Comparison of ENCODE assay signal across 1 cellular context in the genomic region with DNA sequence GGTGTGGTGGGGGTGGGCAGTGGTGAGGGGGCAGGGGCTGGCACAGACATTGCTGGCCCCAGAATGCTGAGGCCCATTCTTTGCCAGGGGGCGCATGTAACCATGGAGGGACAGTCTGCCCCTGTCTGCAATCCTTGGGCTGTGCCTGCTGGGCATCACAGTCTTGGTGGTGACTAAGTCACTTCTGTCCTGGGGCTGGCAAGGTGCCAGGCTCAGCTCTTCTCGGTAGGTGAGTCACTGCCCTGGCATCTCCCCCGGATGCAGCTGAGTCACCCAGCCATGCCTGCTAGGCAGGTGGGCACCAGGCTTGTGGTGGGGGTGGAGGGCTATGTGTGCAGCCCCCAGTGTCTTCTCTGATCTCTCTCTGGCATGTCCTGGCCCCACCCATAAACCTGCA.
TF ChIP-seq lines count a peak whose summit lies in the region.

No MANE protein-coding gene starts in this region.

TF ChIP-seq in HepG2, 621 proteins besides CTCF, POLR2A, EP300 and RAD21 (continues in another document):
- no peak for TF ChIP-seq ZNF841 (CRISPR knock-in tag; IDR thresholded peaks at IDR 0.05; ENCODE audit: borderline replicate concordance)
- no peak for TF ChIP-seq ZNF704 (CRISPR knock-in tag; IDR thresholded peaks at IDR 0.05; ENCODE audit: borderline replicate concordance)
- TF ChIP-seq ZNF724P (CRISPR knock-in tag; IDR thresholded peaks at IDR 0.05; ENCODE audit: borderline replicate concordance) = no peak
- TF ChIP-seq, protein P1, sequence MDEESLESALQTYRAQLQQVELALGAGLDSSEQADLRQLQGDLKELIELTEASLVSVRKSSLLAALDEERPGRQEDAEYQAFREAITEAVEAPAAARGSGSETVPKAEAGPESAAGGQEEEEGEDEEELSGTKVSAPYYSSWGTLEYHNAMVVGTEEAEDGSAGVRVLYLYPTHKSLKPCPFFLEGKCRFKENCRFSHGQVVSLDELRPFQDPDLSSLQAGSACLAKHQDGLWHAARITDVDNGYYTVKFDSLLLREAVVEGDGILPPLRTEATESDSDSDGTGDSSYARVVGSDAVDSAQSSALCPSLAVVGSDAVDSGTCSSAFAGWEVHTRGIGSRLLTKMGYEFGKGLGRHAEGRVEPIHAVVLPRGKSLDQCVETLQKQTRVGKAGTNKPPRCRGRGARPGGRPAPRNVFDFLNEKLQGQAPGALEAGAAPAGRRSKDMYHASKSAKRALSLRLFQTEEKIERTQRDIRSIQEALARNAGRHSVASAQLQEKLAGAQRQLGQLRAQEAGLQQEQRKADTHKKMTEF (CRISPR knock-in tag; IDR thresholded peaks at IDR 0.05) = no peak
- peak; percentile 76 for TF ChIP-seq TEAD3 (CRISPR knock-in tag; optimal IDR thresholded peaks at IDR 0.05; ENCODE audit: borderline replicate concordance)
- TF ChIP-seq KAT8 (CRISPR knock-in tag; IDR thresholded peaks at IDR 0.05) = no peak
- TF ChIP-seq KLF15 (CRISPR knock-in tag; IDR thresholded peaks at IDR 0.05; ENCODE audit: borderline replicate concordance) = no peak
- TF ChIP-seq ZNF121 (CRISPR knock-in tag; IDR thresholded peaks at IDR 0.05) = no peak
- TF ChIP-seq, protein P2, sequence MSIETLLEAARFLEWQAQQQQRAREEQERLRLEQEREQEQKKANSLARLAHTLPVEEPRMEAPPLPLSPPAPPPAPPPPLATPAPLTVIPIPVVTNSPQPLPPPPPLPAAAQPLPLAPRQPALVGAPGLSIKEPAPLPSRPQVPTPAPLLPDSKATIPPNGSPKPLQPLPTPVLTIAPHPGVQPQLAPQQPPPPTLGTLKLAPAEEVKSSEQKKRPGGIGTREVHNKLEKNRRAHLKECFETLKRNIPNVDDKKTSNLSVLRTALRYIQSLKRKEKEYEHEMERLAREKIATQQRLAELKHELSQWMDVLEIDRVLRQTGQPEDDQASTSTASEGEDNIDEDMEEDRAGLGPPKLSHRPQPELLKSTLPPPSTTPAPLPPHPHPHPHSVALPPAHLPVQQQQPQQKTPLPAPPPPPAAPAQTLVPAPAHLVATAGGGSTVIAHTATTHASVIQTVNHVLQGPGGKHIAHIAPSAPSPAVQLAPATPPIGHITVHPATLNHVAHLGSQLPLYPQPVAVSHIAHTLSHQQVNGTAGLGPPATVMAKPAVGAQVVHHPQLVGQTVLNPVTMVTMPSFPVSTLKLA (IDR thresholded peaks at IDR 0.05) = no peak
- no peak for TF ChIP-seq ARNTL (CRISPR knock-in tag; IDR thresholded peaks at IDR 0.05)
- TF ChIP-seq MED8 (CRISPR knock-in tag; IDR thresholded peaks at IDR 0.05; ENCODE audit: insufficient replicate concordance) = no peak
- TF ChIP-seq CENPBD1 (CRISPR knock-in tag; IDR thresholded peaks at IDR 0.05; ENCODE audit: borderline replicate concordance, low read depth) = no peak
- no peak for TF ChIP-seq SETDB1 (CRISPR knock-in tag; IDR thresholded peaks at IDR 0.05; ENCODE audit: borderline replicate concordance)
- no peak for TF ChIP-seq GTF3A (CRISPR knock-in tag; conservative IDR thresholded peaks at IDR 0.05)
- TF ChIP-seq, protein P3, sequence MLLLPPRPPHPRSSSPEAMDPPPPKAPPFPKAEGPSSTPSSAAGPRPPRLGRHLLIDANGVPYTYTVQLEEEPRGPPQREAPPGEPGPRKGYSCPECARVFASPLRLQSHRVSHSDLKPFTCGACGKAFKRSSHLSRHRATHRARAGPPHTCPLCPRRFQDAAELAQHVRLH (CRISPR knock-in tag; IDR thresholded peaks at IDR 0.05; ENCODE audit: borderline replicate concordance, low read depth) = no peak
- no peak for TF ChIP-seq PLSCR1 (CRISPR knock-in tag; IDR thresholded peaks at IDR 0.05; ENCODE audit: borderline replicate concordance)
- TF ChIP-seq, protein P4, sequence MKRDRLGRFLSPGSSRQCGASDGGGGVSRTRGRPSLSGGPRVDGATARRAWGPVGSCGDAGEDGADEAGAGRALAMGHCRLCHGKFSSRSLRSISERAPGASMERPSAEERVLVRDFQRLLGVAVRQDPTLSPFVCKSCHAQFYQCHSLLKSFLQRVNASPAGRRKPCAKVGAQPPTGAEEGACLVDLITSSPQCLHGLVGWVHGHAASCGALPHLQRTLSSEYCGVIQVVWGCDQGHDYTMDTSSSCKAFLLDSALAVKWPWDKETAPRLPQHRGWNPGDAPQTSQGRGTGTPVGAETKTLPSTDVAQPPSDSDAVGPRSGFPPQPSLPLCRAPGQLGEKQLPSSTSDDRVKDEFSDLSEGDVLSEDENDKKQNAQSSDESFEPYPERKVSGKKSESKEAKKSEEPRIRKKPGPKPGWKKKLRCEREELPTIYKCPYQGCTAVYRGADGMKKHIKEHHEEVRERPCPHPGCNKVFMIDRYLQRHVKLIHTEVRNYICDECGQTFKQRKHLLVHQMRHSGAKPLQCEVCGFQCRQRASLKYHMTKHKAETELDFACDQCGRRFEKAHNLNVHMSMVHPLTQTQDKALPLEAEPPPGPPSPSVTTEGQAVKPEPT (CRISPR knock-in tag; IDR thresholded peaks at IDR 0.05; ENCODE audit: low read depth) = no peak
- TF ChIP-seq ZNF34 (CRISPR knock-in tag; IDR thresholded peaks at IDR 0.05; ENCODE audit: borderline replicate concordance) = no peak
- TF ChIP-seq ZNF598 (CRISPR knock-in tag; IDR thresholded peaks at IDR 0.05; ENCODE audit: borderline replicate concordance) = no peak
- TF ChIP-seq ZNF512 (CRISPR knock-in tag; IDR thresholded peaks at IDR 0.05) = no peak
- TF ChIP-seq ZSCAN9 (CRISPR knock-in tag; IDR thresholded peaks at IDR 0.05; ENCODE audit: borderline replicate concordance) = no peak
- TF ChIP-seq ZNF543 (CRISPR knock-in tag; IDR thresholded peaks at IDR 0.05) = no peak
- TF ChIP-seq, protein P5, sequence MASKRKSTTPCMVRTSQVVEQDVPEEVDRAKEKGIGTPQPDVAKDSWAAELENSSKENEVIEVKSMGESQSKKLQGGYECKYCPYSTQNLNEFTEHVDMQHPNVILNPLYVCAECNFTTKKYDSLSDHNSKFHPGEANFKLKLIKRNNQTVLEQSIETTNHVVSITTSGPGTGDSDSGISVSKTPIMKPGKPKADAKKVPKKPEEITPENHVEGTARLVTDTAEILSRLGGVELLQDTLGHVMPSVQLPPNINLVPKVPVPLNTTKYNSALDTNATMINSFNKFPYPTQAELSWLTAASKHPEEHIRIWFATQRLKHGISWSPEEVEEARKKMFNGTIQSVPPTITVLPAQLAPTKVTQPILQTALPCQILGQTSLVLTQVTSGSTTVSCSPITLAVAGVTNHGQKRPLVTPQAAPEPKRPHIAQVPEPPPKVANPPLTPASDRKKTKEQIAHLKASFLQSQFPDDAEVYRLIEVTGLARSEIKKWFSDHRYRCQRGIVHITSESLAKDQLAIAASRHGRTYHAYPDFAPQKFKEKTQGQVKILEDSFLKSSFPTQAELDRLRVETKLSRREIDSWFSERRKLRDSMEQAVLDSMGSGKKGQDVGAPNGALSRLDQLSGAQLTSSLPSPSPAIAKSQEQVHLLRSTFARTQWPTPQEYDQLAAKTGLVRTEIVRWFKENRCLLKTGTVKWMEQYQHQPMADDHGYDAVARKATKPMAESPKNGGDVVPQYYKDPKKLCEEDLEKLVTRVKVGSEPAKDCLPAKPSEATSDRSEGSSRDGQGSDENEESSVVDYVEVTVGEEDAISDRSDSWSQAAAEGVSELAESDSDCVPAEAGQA (IDR thresholded peaks at IDR 0.05; ENCODE audit: low read depth) = no peak
- TF ChIP-seq, protein P5 (CRISPR knock-in tag; IDR thresholded peaks at IDR 0.05; ENCODE audit: borderline replicate concordance) = no peak
- TF ChIP-seq KDM1A (CRISPR knock-in tag; IDR thresholded peaks at IDR 0.05) = no peak
- TF ChIP-seq POLR2AphosphoS2 (IDR thresholded peaks at IDR 0.05; ENCODE audit: low read depth, low read length) = no peak
- TF ChIP-seq ZNF674 (CRISPR knock-in tag; IDR thresholded peaks at IDR 0.05; ENCODE audit: low read depth) = no peak
- no peak for TF ChIP-seq SP4 (CRISPR knock-in tag; IDR thresholded peaks at IDR 0.05)
- no peak for TF ChIP-seq KDM6A (CRISPR knock-in tag; IDR thresholded peaks at IDR 0.05; ENCODE audit: low read depth)
- no peak for TF ChIP-seq ZNF317 (CRISPR knock-in tag; IDR thresholded peaks at IDR 0.05)
- TF ChIP-seq GFI1 (CRISPR knock-in tag; IDR thresholded peaks at IDR 0.05; ENCODE audit: borderline replicate concordance) = no peak
- no peak for TF ChIP-seq FOXA3 (CRISPR knock-in tag; IDR thresholded peaks at IDR 0.05)
- no peak for TF ChIP-seq RBFOX2 (IDR thresholded peaks at IDR 0.05; ENCODE audit: low read depth, low read length)
- no peak for TF ChIP-seq SIX1 (CRISPR knock-in tag; IDR thresholded peaks at IDR 0.05; ENCODE audit: borderline replicate concordance)
- peak; percentile 23; the same call in 1 of the 2 replicates for TF ChIP-seq GABPB1 (CRISPR knock-in tag; IDR thresholded peaks at IDR 0.05)
- TF ChIP-seq ZNF570 (CRISPR knock-in tag; IDR thresholded peaks at IDR 0.05; ENCODE audit: borderline replicate concordance) = no peak
- no peak for TF ChIP-seq MAF1 (CRISPR knock-in tag; IDR thresholded peaks at IDR 0.05; ENCODE audit: borderline replicate concordance)
- no peak for TF ChIP-seq SPEN (CRISPR knock-in tag; IDR thresholded peaks at IDR 0.05; ENCODE audit: low read depth)
- no peak for TF ChIP-seq ZNF670 (CRISPR knock-in tag; IDR thresholded peaks at IDR 0.05; ENCODE audit: borderline replicate concordance)
- TF ChIP-seq FOXO4 (CRISPR knock-in tag; conservative IDR thresholded peaks at IDR 0.05) = no peak
- TF ChIP-seq ZNF562 (CRISPR knock-in tag; IDR thresholded peaks at IDR 0.05; ENCODE audit: borderline replicate concordance) = no peak
- TF ChIP-seq, protein P6, sequence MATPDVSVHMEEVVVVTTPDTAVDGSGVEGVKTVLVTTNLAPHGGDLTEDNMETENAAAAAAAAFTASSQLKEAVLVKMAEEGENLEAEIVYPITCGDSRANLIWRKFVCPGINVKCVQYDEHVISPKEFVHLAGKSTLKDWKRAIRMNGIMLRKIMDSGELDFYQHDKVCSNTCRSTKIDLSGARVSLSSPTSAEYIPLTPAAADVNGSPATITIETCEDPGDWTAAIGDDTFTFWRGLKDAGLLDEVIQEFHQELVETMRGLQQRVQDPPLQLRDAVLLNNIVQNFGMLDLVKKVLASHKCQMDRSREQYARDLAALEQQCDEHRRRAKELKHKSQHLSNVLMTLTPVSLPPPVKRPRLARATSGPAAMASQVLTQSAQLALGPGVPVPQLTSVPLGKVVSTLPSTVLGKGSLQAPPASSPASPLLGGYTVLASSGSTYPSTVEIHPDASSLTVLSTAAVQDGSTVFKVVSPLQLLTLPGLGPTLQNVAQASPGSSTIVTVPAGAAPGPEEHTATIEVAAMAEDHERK (CRISPR knock-in tag; IDR thresholded peaks at IDR 0.05; ENCODE audit: low read depth) = no peak
- no peak for TF ChIP-seq PLRG1 (conservative IDR thresholded peaks at IDR 0.05)
- TF ChIP-seq CC2D1A (CRISPR knock-in tag; IDR thresholded peaks at IDR 0.05) = no peak
